In the genomic region with DNA sequence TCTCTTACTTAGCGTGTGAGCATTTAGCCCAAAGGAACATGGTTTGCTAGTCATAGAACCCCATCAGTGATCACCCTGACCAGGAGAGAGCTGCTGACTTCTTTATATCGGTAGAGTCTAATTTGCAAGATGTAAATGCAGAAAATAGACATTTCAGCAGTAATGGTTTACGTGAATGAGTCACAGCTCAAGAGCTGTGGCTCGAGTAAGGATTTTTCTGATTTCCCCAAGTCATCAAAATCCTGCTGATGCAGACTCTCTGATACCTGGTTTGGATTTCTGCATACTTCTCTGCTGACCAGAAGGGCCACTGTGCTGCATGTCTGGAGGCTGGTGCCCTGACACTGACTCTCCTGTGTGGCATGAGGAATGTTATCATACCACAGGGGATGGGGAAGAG, we compare ENCODE assay signal across 17 cellular contexts. TPM values are rescaled to one million over a fixed set of nuclear protein-coding genes. Genes with fewer than 3 reads are reported as not detected.
A peak's percentile ranks its signal among the peaks of the same experiment; 100 is the strongest.
DNase-seq lines count a peak whose midpoint lies in the region; ATAC-seq and TF ChIP-seq lines count a peak whose summit lies in the region.
"Had no signal": no experiment of that assay in that cellular context is flagged by ENCODE, and none has a peak within 500 bp of the region (broad histone marks: within the 10 kb centered on the region; RNA-seq: fewer than 3 reads in every experiment).

No MANE protein-coding gene starts in this region.

- H3K79me2 ChIP-seq in SK-N-SH (ENCODE audit: insufficient read depth) (no peaks in the 10 kb centered on the region), OCI-LY7 (ENCODE audit: insufficient read depth, low read depth, low read length) (no peaks in the 10 kb centered on the region)

- BruUV-seq in OCI-LY7 (replicated peaks; lab: Mats Ljungman, UMichigan), result no TSS peak

- peaks cover 0 to 4% of the 10 kb centered on the region in 2 experiments; a peak in 2 of 4 replicates for H3K4me1 ChIP-seq in SK-N-SH (ENCODE audit: control insufficient read depth in 1 of 2, insufficient read depth in 2 of 2, low read depth in 1 of 2, low read length in 1 of 2)
- peaks cover 25% of the 10 kb centered on the region for H3K4me1 ChIP-seq in muscle layer of colon (ENCODE audit: insufficient read depth, low read length)
- no peaks in the 10 kb centered on the region for H3K4me1 ChIP-seq in uterus
- peaks cover 3% of the 10 kb centered on the region for H3K4me1 ChIP-seq in OCI-LY7 (ENCODE audit: insufficient read depth, low read length, poor library complexity, severe bottlenecking)
- H3K4me1 ChIP-seq: Peyer's patch, prostate gland had no signal

- H4K20me1 ChIP-seq in SK-N-SH (ENCODE audit: insufficient read depth) (no peaks in the 10 kb centered on the region), OCI-LY7 (ENCODE audit: insufficient read depth, low read length) (no peaks in the 10 kb centered on the region)

- H3K9ac ChIP-seq in SK-N-SH (no peak overlapping the region), muscle layer of colon (ENCODE audit: low read length) (peak overlapping the region; percentile 11)

- no peak for TF ChIP-seq POLR2A in uterus (IDR thresholded peaks at IDR 0.05)

- H3K4me3 ChIP-seq in SK-N-SH (ENCODE audit: low read depth in 2 of 2, low read length in 1 of 2) (no peak overlapping the region), choroid plexus epithelial cell (ENCODE audit: low read depth, low read length) (no peak overlapping the region), muscle layer of colon (ENCODE audit: low read depth in 1 of 2, low read length in 2 of 2) (no peak overlapping the region), uterus (no peak overlapping the region), OCI-LY7 (ENCODE audit: low read depth, low read length, poor library complexity, severe bottlenecking) (no peak overlapping the region)
- H3K4me3 ChIP-seq: left lung, Peyer's patch, prostate gland, testis had no signal

- TF ChIP-seq CTCF in SK-N-SH (IDR thresholded peaks at IDR 0.05), result no peak
- no peak for TF ChIP-seq CTCF in choroid plexus epithelial cell (conservative IDR thresholded peaks at IDR 0.05; ENCODE audit: low read depth, low read length)
- TF ChIP-seq CTCF in uterus (IDR thresholded peaks at IDR 0.05), result no peak
- TF ChIP-seq CTCF in OCI-LY7 (conservative IDR thresholded peaks at IDR 0.05; ENCODE audit: low read length), result no peak

- no peak overlapping the region for H3K27ac ChIP-seq in SK-N-SH (ENCODE audit: low read depth in 2 of 2, low read length in 1 of 2)
- H3K27ac ChIP-seq in muscle layer of colon (ENCODE audit: low read depth, low read length), result peak overlapping the region; percentile 66
- H3K27ac ChIP-seq in uterus, result peak overlapping the region; percentile 23 to 48
- H3K27ac ChIP-seq in OCI-LY7 (ENCODE audit: low read depth, low read length, poor library complexity, severe bottlenecking), result no peak overlapping the region
- H3K27ac ChIP-seq: 22Rv1, prostate gland, testis, WERI-Rb-1 had no signal

- TF ChIP-seq EP300 in SK-N-SH (IDR thresholded peaks at IDR 0.05; ENCODE audit: borderline replicate concordance in 1 of 2, low read depth in 1 of 2, low read length in 1 of 2), result no peak

- peaks cover 9% of the 10 kb centered on the region for H3F3A ChIP-seq in SK-N-SH (replicated peaks; ENCODE audit: insufficient read depth)

- H2AFZ ChIP-seq in SK-N-SH (ENCODE audit: low read depth), result no peak overlapping the region
- H2AFZ ChIP-seq in OCI-LY7 (ENCODE audit: low read length), result no peak overlapping the region

- WGBS in SK-N-SH (ENCODE audit: low lambda C conversion rate), result 86% methylated on average over 4 of the region's 4 CpGs

- H3K27me3 ChIP-seq in SK-N-SH (ENCODE audit: insufficient read depth) (no peaks in the 10 kb centered on the region), muscle layer of colon (ENCODE audit: control insufficient read depth in 1 of 2, insufficient read depth in 2 of 2, low read length in 2 of 2) (no peaks in the 10 kb centered on the region), uterus (no peaks in the 10 kb centered on the region)
- H3K27me3 ChIP-seq: left lung, Peyer's patch, testis had no signal

- no peak for TF ChIP-seq RAD21 in SK-N-SH (IDR thresholded peaks at IDR 0.05; ENCODE audit: low read length)

- peak; percentile 13 for ATAC-seq in SK-N-SH treated with all-trans-retinoic acid at 6 μM for 48 hours

- H3K9me2 ChIP-seq in SK-N-SH (no peaks in the 10 kb centered on the region), OCI-LY7 (ENCODE audit: insufficient read depth, low read length) (no peaks in the 10 kb centered on the region)

- intact Hi-C loops in uterus (cut with DNase I; ENCODE audit: low total_unique reads), result loop anchor here (5.0 kb wide), 1 partner anchor 80 kb away; no protein-coding TSS in a partner anchor
- intact Hi-C loops in OCI-LY7 (cut with micrococcal nuclease; ENCODE audit: unreplicated experiment), result loop anchor here (5.0 kb wide), 1 partner anchor 265 kb away; no protein-coding TSS in a partner anchor

- CTCF ChIA-PET in SK-N-SH (lab: Yijun Ruan, JAX) (interaction anchor here (0.8 to 8.1 kb wide), 19 partner anchors 9 to 416 kb away, joined by 3 to 126 read pairs (median 7); a partner anchor contains a TSS), OCI-LY7 (lab: Charles Lee; ENCODE audit: unreplicated experiment) (no interaction called here)

- DNase-seq in SK-N-SH, result no peak
- peak; percentile 60 for DNase-seq in choroid plexus epithelial cell (ENCODE audit: low read depth)
- no peak for DNase-seq in uterus
- no peak for DNase-seq in dedifferentiated amniotic fluid mesenchymal stem cell (ENCODE audit: extremely low spot score)
- DNase-seq in OCI-LY7 (ENCODE audit: low spot score), result no peak
- DNase-seq in GM19240 (ENCODE audit: insufficient read length, low spot score), result no peak
- DNase-seq: CD4-positive, CD25-positive, alpha-beta regulatory T cell; naive B cell; NCI-H524 treated with DMSO at 0.1 percent for 48 hours; testis; WERI-Rb-1 had no signal

- H3K9me3 ChIP-seq in SK-N-SH (peaks cover 7% of the 10 kb centered on the region; the same call in 1 of the 2 replicates), muscle layer of colon (ENCODE audit: low read length) (no peaks in the 10 kb centered on the region), uterus (no peaks in the 10 kb centered on the region), OCI-LY7 (ENCODE audit: low read length) (no peaks in the 10 kb centered on the region)
- H3K9me3 ChIP-seq: left lung, Peyer's patch, prostate gland, testis had no signal

- POLR2A ChIA-PET in SK-N-SH (lab: Yijun Ruan, JAX), result no interaction called here
- POLR2A ChIA-PET in OCI-LY7 (lab: Charles Lee), result interaction anchor here (1.4 kb wide), 1 partner anchor 15 kb away, joined by 6 read pairs; no protein-coding TSS in a partner anchor

- no peak overlapping the region for H3K4me2 ChIP-seq in SK-N-SH
- H3K4me2 ChIP-seq in OCI-LY7 (ENCODE audit: low read length), result no peak overlapping the region

- H3K36me3 ChIP-seq in SK-N-SH (replicated peaks in 1 of 2; ENCODE audit: control insufficient read depth in 1 of 2, insufficient read depth in 2 of 2, low read length in 1 of 2) (peaks cover 37 to 53% of the 10 kb centered on the region in 2 experiments), muscle layer of colon (ENCODE audit: insufficient read depth, low read length) (peaks cover 16% of the 10 kb centered on the region), uterus (no peaks in the 10 kb centered on the region), OCI-LY7 (ENCODE audit: insufficient read depth, low read length) (peaks cover 26% of the 10 kb centered on the region)
- H3K36me3 ChIP-seq: prostate gland had no signal

TF ChIP-seq in SK-N-SH treated with all-trans-retinoic acid at 6 μM for 48 hours, 23 proteins besides CTCF, POLR2A, EP300 and RAD21:
- no peak for TF ChIP-seq ZFP3 (CRISPR knock-in tag; IDR thresholded peaks at IDR 0.05)

TF ChIP-seq in SK-N-SH, 30 proteins besides CTCF, POLR2A, EP300 and RAD21 (continues in another document):
- TF ChIP-seq GATA2 (CRISPR knock-in tag; IDR thresholded peaks at IDR 0.05) (no peak), RFX5 (IDR thresholded peaks at IDR 0.05; ENCODE audit: low read length) (no peak), MEF2A (IDR thresholded peaks at IDR 0.05; ENCODE audit: borderline replicate concordance, low read depth) (no peak), FOXM1 (IDR thresholded peaks at IDR 0.05; ENCODE audit: low read depth) (no peak), EZH2phosphoT487 (IDR thresholded peaks at IDR 0.05; ENCODE audit: borderline replicate concordance, low read depth) (no peak)
- TF ChIP-seq, protein P1, sequence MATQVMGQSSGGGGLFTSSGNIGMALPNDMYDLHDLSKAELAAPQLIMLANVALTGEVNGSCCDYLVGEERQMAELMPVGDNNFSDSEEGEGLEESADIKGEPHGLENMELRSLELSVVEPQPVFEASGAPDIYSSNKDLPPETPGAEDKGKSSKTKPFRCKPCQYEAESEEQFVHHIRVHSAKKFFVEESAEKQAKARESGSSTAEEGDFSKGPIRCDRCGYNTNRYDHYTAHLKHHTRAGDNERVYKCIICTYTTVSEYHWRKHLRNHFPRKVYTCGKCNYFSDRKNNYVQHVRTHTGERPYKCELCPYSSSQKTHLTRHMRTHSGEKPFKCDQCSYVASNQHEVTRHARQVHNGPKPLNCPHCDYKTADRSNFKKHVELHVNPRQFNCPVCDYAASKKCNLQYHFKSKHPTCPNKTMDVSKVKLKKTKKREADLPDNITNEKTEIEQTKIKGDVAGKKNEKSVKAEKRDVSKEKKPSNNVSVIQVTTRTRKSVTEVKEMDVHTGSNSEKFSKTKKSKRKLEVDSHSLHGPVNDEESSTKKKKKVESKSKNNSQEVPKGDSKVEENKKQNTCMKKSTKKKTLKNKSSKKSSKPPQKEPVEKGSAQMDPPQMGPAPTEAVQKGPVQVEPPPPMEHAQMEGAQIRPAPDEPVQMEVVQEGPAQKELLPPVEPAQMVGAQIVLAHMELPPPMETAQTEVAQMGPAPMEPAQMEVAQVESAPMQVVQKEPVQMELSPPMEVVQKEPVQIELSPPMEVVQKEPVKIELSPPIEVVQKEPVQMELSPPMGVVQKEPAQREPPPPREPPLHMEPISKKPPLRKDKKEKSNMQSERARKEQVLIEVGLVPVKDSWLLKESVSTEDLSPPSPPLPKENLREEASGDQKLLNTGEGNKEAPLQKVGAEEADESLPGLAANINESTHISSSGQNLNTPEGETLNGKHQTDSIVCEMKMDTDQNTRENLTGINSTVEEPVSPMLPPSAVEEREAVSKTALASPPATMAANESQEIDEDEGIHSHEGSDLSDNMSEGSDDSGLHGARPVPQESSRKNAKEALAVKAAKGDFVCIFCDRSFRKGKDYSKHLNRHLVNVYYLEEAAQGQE (IDR thresholded peaks at IDR 0.05; ENCODE audit: low read depth, low read length), result no peak

RNA-seq across cellular contexts. Expression of a gene that starts 25.7 kb away (rescaled TPM):
- 54.0 and 56.6 TPM in 2 replicates for polyA plus RNA-seq in SK-N-SH (2012; rRNA removed)
- 57.7 and 66.5 TPM in 2 replicates for polyA plus RNA-seq in SK-N-SH (2012; cell fraction: cytosol; rRNA removed)
- polyA plus RNA-seq in SK-N-SH (2012; cell fraction: nucleus; rRNA removed), result 47.8 and 62.1 TPM in 2 replicates
- total RNA-seq in uterus, result 10 to 100 TPM; 27.9 to 51.1 (median 39.1) TPM
- total RNA-seq in OCI-LY7 (2014; rRNA removed; shearing (Covaris generic)), result 44.1 and 44.2 TPM in 2 replicates
- 50.7 and 57.0 TPM in 2 replicates for total RNA-seq in OCI-LY7 (2022)

RNA-seq across cellular contexts. Expression of a gene that starts 42.5 kb away (rescaled TPM):
- polyA plus RNA-seq in SK-N-SH (2012; rRNA removed), result 1.0 and 2.5 TPM in 2 replicates
- 0.45 and 0.84 TPM in 2 replicates for polyA plus RNA-seq in SK-N-SH (2012; cell fraction: cytosol; rRNA removed)
- 9.5 and 16.8 TPM in 2 replicates for polyA plus RNA-seq in SK-N-SH (2012; cell fraction: nucleus; rRNA removed)
- total RNA-seq in uterus, result 100 to 1,000 TPM in 1 of 4 donors, 10 to 100 TPM in 2, 1 to 10 TPM in 1; 3.2 to 100 (median 53.4) TPM
- total RNA-seq in OCI-LY7 (2014; rRNA removed; shearing (Covaris generic)), result 0.13 and 0.44 TPM in 2 replicates
- total RNA-seq in OCI-LY7 (2022), result 0.51 and 0.65 TPM in 2 replicates

Comparison
In these comparisons a context has a peak if more than half of its experiments do, and no peak if none do; other contexts are left out.
1. H3K27ac ChIP-seq: peak in muscle layer of colon (single experiment) and uterus (2 of 2); none in SK-N-SH (0 of 2) and OCI-LY7 (single experiment).